Comparison of ENCODE assay signal across 8 cellular contexts in the genomic region with DNA sequence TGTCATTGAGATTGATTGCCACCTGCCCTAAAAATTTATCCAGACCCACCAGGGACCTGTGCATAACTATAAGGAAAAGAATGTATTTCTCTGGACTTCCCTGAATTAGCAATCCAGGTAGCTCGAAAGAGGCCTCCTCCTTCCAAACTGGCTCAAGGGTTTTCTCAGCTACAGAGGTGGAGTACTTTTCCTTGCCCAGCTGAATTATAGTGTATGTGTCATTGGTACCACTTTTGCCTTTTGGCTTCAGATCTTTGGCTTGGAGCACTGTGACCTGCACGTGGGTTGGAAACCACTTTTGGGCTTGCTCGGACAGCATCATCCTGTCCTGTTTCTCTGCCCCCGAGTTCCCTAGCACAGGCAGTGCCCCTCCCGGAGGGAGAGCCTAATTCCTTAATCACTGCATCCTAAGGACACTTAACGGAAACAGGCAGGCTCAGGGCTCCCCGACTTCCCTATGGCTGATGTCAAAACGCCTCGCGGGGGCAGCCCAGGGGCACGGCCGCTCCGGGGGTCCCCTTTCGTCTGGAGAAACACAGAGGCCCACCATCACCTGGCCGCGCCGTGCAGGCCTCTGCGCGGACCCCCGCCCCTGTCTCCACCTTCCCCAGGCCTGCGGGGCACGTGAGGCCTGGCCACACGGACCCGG. TPM values are rescaled to one million over a fixed set of nuclear protein-coding genes. Genes with fewer than 3 reads are reported as not detected.
DNase-seq lines count a peak whose midpoint lies in the region; ATAC-seq, FAIRE-seq and TF ChIP-seq lines count a peak whose summit lies in the region.

No MANE protein-coding gene starts in this region.

- POLR2A ChIA-PET in A549 (lab: Yijun Ruan, JAX) = no interaction called here

- H3K36me3 ChIP-seq in urinary bladder (ENCODE audit: insufficient read depth) = no peaks in the 10 kb centered on the region

- H3K9me3 ChIP-seq in A549 = no peaks in the 10 kb centered on the region

- H3K4me3 ChIP-seq in A549 (peak overlapping the region; percentile 98), urinary bladder (ENCODE audit: low read depth, low read length) (peak overlapping the region; percentile 72)

- FAIRE-seq in A549 (lab: Jason Lieb, UNC) = no peak

- no peak for TF ChIP-seq CTCF in A549 (IDR thresholded peaks at IDR 0.05)

- H3K27ac ChIP-seq in A549 (peak overlapping the region; percentile 97 to 100), urinary bladder (ENCODE audit: low read depth) (peak overlapping the region; percentile 81)

- no peaks in the 10 kb centered on the region for H3K36me3 Mint-ChIP-seq in activated T-helper 17 cell treated with anti-CD3 and anti-CD28 coated beads, Interleukin-2, amount 50 U/mL, for 72 hours (ENCODE audit: low read depth)
- H3K36me3 Mint-ChIP-seq in natural killer cell treated with Interleukin-12 subunit alpha and Interleukin-12 subunit beta and Interleukin-15 and Interleukin-18, amount 100 ng/mL, for 72 hours = no peaks in the 10 kb centered on the region

- H3K9me3 Mint-ChIP-seq in activated T-helper 17 cell treated with anti-CD3 and anti-CD28 coated beads, Interleukin-2, amount 50 U/mL, for 72 hours = no peaks in the 10 kb centered on the region
- no peaks in the 10 kb centered on the region for H3K9me3 Mint-ChIP-seq in natural killer cell treated with Interleukin-12 subunit alpha and Interleukin-12 subunit beta and Interleukin-15 and Interleukin-18, amount 100 ng/mL, for 72 hours

- H3K4me2 ChIP-seq in A549 = peak overlapping the region; percentile 80

- WGBS in A549 (ENCODE audit: missing lambda C conversion rate) = 7% methylated on average over 10 of the region's 24 CpGs
- WGBS in urinary bladder = under 1% methylated on average over 24 of the region's 24 CpGs

- H3K4me1 ChIP-seq in A549 = peaks cover 48% of the 10 kb centered on the region
- no peaks in the 10 kb centered on the region for H3K4me1 ChIP-seq in urinary bladder (ENCODE audit: insufficient read depth)

- TF ChIP-seq EP300 in A549 (IDR thresholded peaks at IDR 0.05) = no peak

- H3K4me3 Mint-ChIP-seq in activated T-helper 17 cell treated with anti-CD3 and anti-CD28 coated beads, Interleukin-2, amount 50 U/mL, for 72 hours = peak overlapping the region; percentile 91
- H3K4me3 Mint-ChIP-seq in natural killer cell treated with Interleukin-12 subunit alpha and Interleukin-12 subunit beta and Interleukin-15 and Interleukin-18, amount 100 ng/mL, for 72 hours = peak overlapping the region; percentile 82

- ATAC-seq in A549 (peak; percentile 54 to 55), GM18517 (IDR thresholded peaks at IDR 0.05; ENCODE audit: unreplicated experiment) (peak; percentile 32), HG03064 (IDR thresholded peaks at IDR 0.05; ENCODE audit: low read depth, unreplicated experiment) (peak; percentile 30)
- ATAC-seq in activated T-helper 17 cell treated with anti-CD3 and anti-CD28 coated beads, Interleukin-2, amount 50 U/mL, for 72 hours (replicated peaks) = peak; percentile 36
- ATAC-seq in natural killer cell treated with Interleukin-12 subunit alpha and Interleukin-12 subunit beta and Interleukin-15 and Interleukin-18, amount 100 ng/mL, for 72 hours = peak in 1 of 2 donors; percentile 34

- H3K27ac Mint-ChIP-seq in activated T-helper 17 cell treated with anti-CD3 and anti-CD28 coated beads, Interleukin-2, amount 50 U/mL, for 72 hours = peak overlapping the region; percentile 90
- H3K27ac Mint-ChIP-seq in natural killer cell treated with Interleukin-12 subunit alpha and Interleukin-12 subunit beta and Interleukin-15 and Interleukin-18, amount 100 ng/mL, for 72 hours = peak overlapping the region; percentile 21 to 76

- DNase-seq in A549 (ENCODE audit: low read depth in 1 of 2, low spot score in 1 of 2) (peak; percentile 16 to 37), NCI-H82 treated with DMSO at 0.1 percent for 48 hours (lab: John Stamatoyannopoulos, UW; ENCODE audit: unreplicated experiment) (peak; percentile 40), fibroblast of the conjunctiva (ENCODE audit: low read depth) (peak; percentile 16)
- DNase-seq in natural killer cell treated with Interleukin-12 subunit alpha and Interleukin-12 subunit beta and Interleukin-15 and Interleukin-18, amount 100 ng/mL, for 72 hours (ENCODE audit: low spot score) = no peak

- CTCF ChIA-PET in A549 (lab: Yijun Ruan, JAX) = interaction anchor here (1.3 kb wide), 1 partner anchor 126 kb away, joined by 3 read pairs; no protein-coding TSS in a partner anchor

- TF ChIP-seq POLR2A in A549 (IDR thresholded peaks at IDR 0.05; ENCODE audit: low read length) = no peak

- TF ChIP-seq RAD21 in A549 (conservative IDR thresholded peaks at IDR 0.05 in 1 of 2, IDR thresholded peaks at IDR 0.05 in 1 of 2) = no peak

- H3K4me1 Mint-ChIP-seq in activated T-helper 17 cell treated with anti-CD3 and anti-CD28 coated beads, Interleukin-2, amount 50 U/mL, for 72 hours = peaks cover 4% of the 10 kb centered on the region
- H3K4me1 Mint-ChIP-seq in natural killer cell treated with Interleukin-12 subunit alpha and Interleukin-12 subunit beta and Interleukin-15 and Interleukin-18, amount 100 ng/mL, for 72 hours (ENCODE audit: low read depth in 2 of 2) = peaks cover 16 to 20% of the 10 kb centered on the region in 2 donors

- H3K27me3 Mint-ChIP-seq in activated T-helper 17 cell treated with anti-CD3 and anti-CD28 coated beads, Interleukin-2, amount 50 U/mL, for 72 hours = no peaks in the 10 kb centered on the region
- H3K27me3 Mint-ChIP-seq in natural killer cell treated with Interleukin-12 subunit alpha and Interleukin-12 subunit beta and Interleukin-15 and Interleukin-18, amount 100 ng/mL, for 72 hours = no peaks in the 10 kb centered on the region

TF ChIP-seq in A549, 52 proteins besides CTCF, POLR2A, EP300 and RAD21:
- TF ChIP-seq HEYL (CRISPR knock-in tag; IDR thresholded peaks at IDR 0.05) = no peak
- TF ChIP-seq MAX (IDR thresholded peaks at IDR 0.05) = peak; percentile 59
- TF ChIP-seq FOSB (CRISPR knock-in tag; IDR thresholded peaks at IDR 0.05) = no peak
- TF ChIP-seq TFCP2L1 (CRISPR knock-in tag; IDR thresholded peaks at IDR 0.05) = no peak
- TF ChIP-seq MAZ (IDR thresholded peaks at IDR 0.05; ENCODE audit: borderline replicate concordance, low read depth, low read length) = no peak
- no peak for TF ChIP-seq SMC3 (IDR thresholded peaks at IDR 0.05)

RNA-seq across cellular contexts. Expression of gene RAB11FIP2, which starts 0.8 kb away (rescaled TPM):
- polyA plus RNA-seq in A549 (2011; rRNA removed) (21.7 and 29.3 TPM in 2 replicates), A549 (2017; fragmentation: RNase III; extraction: RNeasy Plus Mini Kit Qiagen cat#74134 plus additional on column Dnase treatment) (10.0 to 11.2 TPM (median 11.1 TPM) in 3 replicates), urinary bladder (14.4 TPM)
- 3.3 and 4.3 TPM in 2 replicates for polyA plus RNA-seq in A549 (2012; cell fraction: cytosol; rRNA removed)
- polyA plus RNA-seq in A549 (2012; cell fraction: nucleus; rRNA removed) = 1.6 and 2.8 TPM in 2 replicates
- 6.3 and 8.9 TPM in 2 replicates for polyA minus RNA-seq in A549 (2011; rRNA and poly(A)+ RNA removed)
- total RNA-seq in activated T-helper 17 cell treated with anti-CD3 and anti-CD28 coated beads, Interleukin-2, amount 50 U/mL, for 72 hours = 10 to 100 TPM in 1 of 2 donors, 1 to 10 TPM in 1; 9.4 to 12.6 TPM
- total RNA-seq in natural killer cell treated with Interleukin-12 subunit alpha and Interleukin-12 subunit beta and Interleukin-15 and Interleukin-18, amount 100 ng/mL, for 72 hours = 10 to 100 TPM; 10.7 to 20.1 TPM
- 56.5 TPM for total RNA-seq in urinary bladder
